Comparison of ENCODE assay signal across 8 cellular contexts in the genomic region with DNA sequence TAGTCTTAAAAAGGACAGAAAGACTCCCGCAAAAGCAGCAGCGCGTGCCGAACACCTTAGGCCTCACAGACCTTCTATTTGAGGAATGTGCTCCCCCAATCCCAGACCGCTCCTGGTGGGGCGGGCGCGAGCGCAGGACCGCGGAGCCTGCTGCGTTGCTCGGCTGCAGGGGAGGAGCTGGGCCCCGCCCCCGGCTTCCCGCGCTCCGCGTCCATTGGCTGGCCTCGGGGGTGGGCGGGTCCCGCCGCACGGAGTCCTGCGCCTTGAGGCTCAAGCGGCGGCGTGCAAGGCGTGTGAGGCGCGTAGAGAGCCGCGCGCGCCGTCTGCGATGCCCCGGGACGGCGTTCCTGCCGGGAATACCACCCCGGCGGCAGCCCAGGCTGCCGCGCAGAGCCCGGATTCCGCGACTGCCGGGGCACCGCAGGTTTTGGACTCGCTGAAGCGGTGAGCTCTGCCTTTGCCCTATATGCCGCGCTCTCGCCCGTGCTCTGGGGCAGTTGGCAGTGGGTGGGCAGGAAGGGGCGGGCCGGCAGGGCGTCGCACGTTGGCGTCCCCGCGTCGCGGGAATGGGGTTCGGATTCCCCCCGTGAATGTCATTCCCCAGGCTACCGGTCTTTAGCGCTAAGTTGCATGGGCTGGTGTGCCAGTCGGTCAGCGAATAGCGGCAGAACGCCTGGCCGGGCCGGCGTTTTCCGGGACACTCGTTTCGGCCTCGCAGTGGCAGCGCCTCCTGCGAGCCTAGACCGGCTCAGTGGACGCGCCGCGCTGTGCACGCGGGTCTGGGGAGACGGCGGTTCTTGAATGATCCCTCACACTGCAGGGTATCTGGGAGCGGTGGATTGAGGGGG. TPM values are rescaled to one million over a fixed set of nuclear protein-coding genes. Genes with fewer than 3 reads are reported as not detected.
DNase-seq lines count a peak whose midpoint lies in the region; ATAC-seq and TF ChIP-seq lines count a peak whose summit lies in the region.

No MANE protein-coding gene starts in this region.

- DNase-seq in ELF-1 (ENCODE audit: low read depth, low spot score): peak; percentile 97
- DNase-seq in GM23248: peak; percentile 88
- peak; percentile 88 for DNase-seq in LHCN-M2 (ENCODE audit: low read depth)
- peak; percentile 57 for DNase-seq in SKM-1 (lab: John Stamatoyannopoulos, UW; ENCODE audit: unreplicated experiment)
- DNase-seq in activated naive CD8-positive, alpha-beta T cell treated with anti-CD3 and anti-CD28 coated beads for 36 hours: peak; percentile 94
- peak; percentile 95 for DNase-seq in Right ventricle myocardium superior
- DNase-seq in osteocyte (ENCODE audit: extremely low spot score, unreplicated experiment): peak; percentile 94

- in situ Hi-C loops in GM23248 (cut with MboI): no loop called here

- no peaks in the 10 kb centered on the region for H3K79me2 ChIP-seq in GM23248 (ENCODE audit: insufficient read depth)

- H3K27me3 Mint-ChIP-seq in activated naive CD8-positive, alpha-beta T cell treated with anti-CD3 and anti-CD28 coated beads for 36 hours: peaks cover 91% of the 10 kb centered on the region
- peaks cover 55% of the 10 kb centered on the region for H3K27me3 Mint-ChIP-seq in osteocyte (ENCODE audit: unreplicated experiment)

- ATAC-seq in Right ventricle myocardium superior (ENCODE audit: poor library complexity): peak; percentile 97

- no peaks in the 10 kb centered on the region for H3F3A ChIP-seq in GM23248 (ENCODE audit: insufficient read depth)

- H3K9me3 Mint-ChIP-seq in activated naive CD8-positive, alpha-beta T cell treated with anti-CD3 and anti-CD28 coated beads for 36 hours: peaks cover 3% of the 10 kb centered on the region
- no peaks in the 10 kb centered on the region for H3K9me3 Mint-ChIP-seq in osteocyte (ENCODE audit: unreplicated experiment)

- TF ChIP-seq CTCF in osteocyte (IDR thresholded peaks at IDR 0.05): no peak

- 5 to 10% methylated on average over 50 to 70 of the region's 93 CpGs for WGBS in GM23248 (ENCODE audit: low coverage in 1 of 2, low lambda C conversion rate in 2 of 2, missing lambda C conversion rate in 2 of 2), 2 experiments

- H3K27ac Mint-ChIP-seq in activated naive CD8-positive, alpha-beta T cell treated with anti-CD3 and anti-CD28 coated beads for 36 hours: no peak overlapping the region
- H3K27ac Mint-ChIP-seq in osteocyte (ENCODE audit: unreplicated experiment): peak overlapping the region; percentile 27

- H3K4me3 Mint-ChIP-seq in activated naive CD8-positive, alpha-beta T cell treated with anti-CD3 and anti-CD28 coated beads for 36 hours: peak overlapping the region; percentile 75
- H3K4me3 Mint-ChIP-seq in osteocyte (ENCODE audit: unreplicated experiment): peak overlapping the region; percentile 79

- peaks cover 10% of the 10 kb centered on the region for H3K4me1 Mint-ChIP-seq in activated naive CD8-positive, alpha-beta T cell treated with anti-CD3 and anti-CD28 coated beads for 36 hours
- peaks cover 9% of the 10 kb centered on the region for H3K4me1 Mint-ChIP-seq in osteocyte (ENCODE audit: unreplicated experiment)

- H3K9me3 ChIP-seq in GM23248 (ENCODE audit: low read depth): no peaks in the 10 kb centered on the region

- intact Hi-C loops in Right ventricle myocardium superior (cut with DNase I): loop anchor here (5.0 kb wide), 2 partner anchors 34 to 49 kb away; a partner anchor contains a TSS

- H3K4me3 ChIP-seq in GM23248: peak overlapping the region; percentile 66

- H3K9ac ChIP-seq in GM23248: peak overlapping the region; percentile 15; the same call in 1 of the 2 replicates

- peaks cover 48% of the 10 kb centered on the region for H3K27me3 ChIP-seq in GM23248 (replicated peaks; ENCODE audit: insufficient read depth)

- peaks cover 3% of the 10 kb centered on the region for H3K36me3 Mint-ChIP-seq in activated naive CD8-positive, alpha-beta T cell treated with anti-CD3 and anti-CD28 coated beads for 36 hours
- H3K36me3 Mint-ChIP-seq in osteocyte (ENCODE audit: unreplicated experiment): peaks cover 2% of the 10 kb centered on the region

- H3K4me2 ChIP-seq in GM23248 (ENCODE audit: unreplicated experiment): peak overlapping the region; percentile 66

- no peaks in the 10 kb centered on the region for H3K36me3 ChIP-seq in GM23248 (ENCODE audit: low read depth)

- no peaks in the 10 kb centered on the region for H3K4me1 ChIP-seq in GM23248 (ENCODE audit: insufficient read depth)

- H4K20me1 ChIP-seq in GM23248 (ENCODE audit: insufficient read depth): no peaks in the 10 kb centered on the region

- H3K27ac ChIP-seq in GM23248 (no peak overlapping the region), temporal lobe (ENCODE audit: low read depth, low read length) (peak overlapping the region; percentile 67)

- H3K9me2 ChIP-seq in GM23248 (ENCODE audit: insufficient read depth): no peaks in the 10 kb centered on the region

- peak overlapping the region; percentile 73 for H2AFZ ChIP-seq in GM23248

RNA-seq across cellular contexts. Expression of a gene that starts 49.6 kb away (rescaled TPM):
- under 0.01 TPM in 2 replicates for total RNA-seq in GM23248 (2014; rRNA removed; shearing (Covaris generic))
- 0.10 and 0.11 TPM in 2 replicates for polyA plus RNA-seq in GM23248 (2016; fragmentation: Nextera tagmentation; extraction: Ambion mirVana)
- total RNA-seq in LHCN-M2 (2014; rRNA removed): 0.06 and 0.17 TPM in 2 replicates
- polyA plus RNA-seq in LHCN-M2 (2012): 0.15 TPM
- total RNA-seq in activated naive CD8-positive, alpha-beta T cell treated with anti-CD3 and anti-CD28 coated beads for 36 hours: 1 to 10 TPM; 2.4 TPM
- total RNA-seq in Right ventricle myocardium superior: 69.7 TPM
- 0.55 and 0.78 TPM in 2 replicates for total RNA-seq in osteocyte
- 13.3 TPM for total RNA-seq in temporal lobe

RNA-seq across cellular contexts. Expression of a gene that starts 55.0 kb away (rescaled TPM):
- total RNA-seq in GM23248 (2014; rRNA removed; shearing (Covaris generic)): 75.0 and 83.0 TPM in 2 replicates
- 43.5 and 44.0 TPM in 2 replicates for polyA plus RNA-seq in GM23248 (2016; fragmentation: Nextera tagmentation; extraction: Ambion mirVana)
- total RNA-seq in LHCN-M2 (2014; rRNA removed) (87.7 and 101 TPM in 2 replicates), Right ventricle myocardium superior (91.9 TPM), osteocyte (117 and 123 TPM in 2 replicates), temporal lobe (233 TPM)
- polyA plus RNA-seq in LHCN-M2 (2012): 23.8 TPM
- total RNA-seq in activated naive CD8-positive, alpha-beta T cell treated with anti-CD3 and anti-CD28 coated beads for 36 hours: 10 to 100 TPM; 65.5 to 68.2 TPM
